In genomic region chr16:21267298-21267697, GRCh38 we compare ENCODE assay signal across 40 cellular contexts. TPM values are rescaled to one million over a fixed set of nuclear protein-coding genes. Genes with fewer than 3 reads are reported as not detected.
"Had no signal": no experiment of that assay in that cellular context is flagged by ENCODE, and none has a peak within 500 bp of the region (broad histone marks: within the 10 kb centered on the region; RNA-seq: fewer than 3 reads in every experiment).

No MANE protein-coding gene starts in this region.

- ATAC-seq: activated CD8-positive, alpha-beta memory T cell treated with anti-CD3 and anti-CD28 coated beads, Interleukin-2, amount 10 ng/mL, durations not matched to agents 7 days and 5 days; activated T-cell treated with anti-CD3 and anti-CD28 coated beads, Interleukin-2, amount 50 U/mL, for 72 hours; activated T-helper 17 cell treated with anti-CD3 and anti-CD28 coated beads, Interleukin-2, amount 50 U/mL, for 72 hours; PC-3; SK-N-SH treated with all-trans-retinoic acid at 6 μM for 48 hours; T-cell; T-helper 17 cell had no signal

- H3K36me3 ChIP-seq: brain microvascular endothelial cell, MG63, Peyer's patch had no signal

- H3K4me3 ChIP-seq: MG63, Peyer's patch had no signal

- H3K27me3 ChIP-seq: Peyer's patch had no signal

- H3K9me3 ChIP-seq: MG63 had no signal

- DNase-seq: activated B cell treated with CpG ODN at 0.5 μM for 24 hours; activated CD4-positive, alpha-beta memory T cell treated with anti-CD3 and anti-CD28 coated beads for 36 hours; activated CD4-positive, alpha-beta T cell treated with anti-CD3 and anti-CD28 coated beads for 4 hours; activated CD4-positive, alpha-beta T cell treated with anti-CD3 and anti-CD28 coated beads, Interleukin-2, amount 50 U/mL, for 1 hour; activated CD4-positive, CD25-positive, alpha-beta regulatory T cell treated with anti-CD3 and anti-CD28 coated beads, Interleukin-2, amount 50 U/mL, for 72 hours; activated CD8-positive, alpha-beta memory T cell treated with anti-CD3 and anti-CD28 coated beads, Interleukin-2, amount 10 ng/mL, durations not matched to agents 7 days and 5 days; activated effector memory CD4-positive, alpha-beta T cell treated with anti-CD3 and anti-CD28 coated beads, Interleukin-2, amount 50 U/mL, for 16 hours; activated naive CD4-positive, alpha-beta T cell; activated naive CD4-positive, alpha-beta T cell treated with anti-CD3 and anti-CD28 coated beads, Interleukin-2, amount 50 U/mL, for 16 hours; activated naive CD8-positive, alpha-beta T cell treated with anti-CD3 and anti-CD28 coated beads for 36 hours; activated T-cell treated with anti-CD3 and anti-CD28 coated beads, Interleukin-2, amount 50 U/mL, for 1 hour; activated T-cell treated with anti-CD3 and anti-CD28 coated beads, Interleukin-2, amount 50 U/mL, for 72 hours; amniotic stem cell; aorta; brain microvascular endothelial cell; central memory CD4-positive, alpha-beta T cell; Kasumi-1; KBM-7; MG63; NCI-H1048; NCI-H1105 treated with DMSO at 0.1 percent for 48 hours; NCI-H1436; NCI-H1694; NCI-H1930; NCI-H2081 treated with DMSO at 0.1 percent for 48 hours; NCI-H2171; NCI-H510A; NCI-H526; NCI-H82; NK-92 treated with Interleukin-12 subunit alpha and Interleukin-12 subunit beta, amount 100 ng/mL, for 24 hours; PC-3; Peyer's patch; RPMI8226; SIG-M5; T-cell; T-helper 17 cell had no signal

- H3K27ac ChIP-seq: brain microvascular endothelial cell, Peyer's patch, VCaP had no signal

RNA-seq across cellular contexts. Expression of gene CRYM, which starts 10.8 kb away (rescaled TPM):
- total RNA-seq: activated CD4-positive, alpha-beta memory T cell treated with anti-CD3 and anti-CD28 coated beads for 36 hours; activated CD8-positive, alpha-beta memory T cell treated with anti-CD3 and anti-CD28 coated beads, Interleukin-2, amount 10 ng/mL, durations not matched to agents 7 days and 5 days; activated naive CD8-positive, alpha-beta T cell treated with anti-CD3 and anti-CD28 coated beads for 36 hours; activated T-cell treated with anti-CD3 and anti-CD28 coated beads, Interleukin-2, amount 50 U/mL, for 72 hours; activated T-helper 17 cell treated with anti-CD3 and anti-CD28 coated beads, Interleukin-2, amount 50 U/mL, for 72 hours; PC-3 had no signal

RNA-seq across cellular contexts. Expression of gene ANKS4B, which starts 33.8 kb away (rescaled TPM):
- total RNA-seq: activated B cell treated with CpG ODN at 0.5 μM for 24 hours; activated CD4-positive, alpha-beta memory T cell treated with anti-CD3 and anti-CD28 coated beads for 36 hours; activated CD8-positive, alpha-beta memory T cell treated with anti-CD3 and anti-CD28 coated beads, Interleukin-2, amount 10 ng/mL, durations not matched to agents 7 days and 5 days; activated naive CD8-positive, alpha-beta T cell treated with anti-CD3 and anti-CD28 coated beads for 36 hours; activated T-cell treated with anti-CD3 and anti-CD28 coated beads, Interleukin-2, amount 50 U/mL, for 72 hours; activated T-helper 17 cell treated with anti-CD3 and anti-CD28 coated beads, Interleukin-2, amount 50 U/mL, for 72 hours; aorta; PC-3; SK-MEL-5; T-helper 17 cell had no signal

RNA-seq across cellular contexts. Expression of gene ZP2, which starts 55.9 kb away (rescaled TPM):
- total RNA-seq: activated B cell treated with CpG ODN at 0.5 μM for 24 hours; activated CD4-positive, alpha-beta memory T cell treated with anti-CD3 and anti-CD28 coated beads for 36 hours; activated CD8-positive, alpha-beta memory T cell treated with anti-CD3 and anti-CD28 coated beads, Interleukin-2, amount 10 ng/mL, durations not matched to agents 7 days and 5 days; activated naive CD8-positive, alpha-beta T cell treated with anti-CD3 and anti-CD28 coated beads for 36 hours; activated T-cell treated with anti-CD3 and anti-CD28 coated beads, Interleukin-2, amount 50 U/mL, for 72 hours; activated T-helper 17 cell treated with anti-CD3 and anti-CD28 coated beads, Interleukin-2, amount 50 U/mL, for 72 hours; aorta; PC-3; SK-MEL-5; T-cell; T-helper 17 cell had no signal
- polyA plus RNA-seq: aorta had no signal
